ENCODE assay signal across 31 cellular contexts in the genomic region with DNA sequence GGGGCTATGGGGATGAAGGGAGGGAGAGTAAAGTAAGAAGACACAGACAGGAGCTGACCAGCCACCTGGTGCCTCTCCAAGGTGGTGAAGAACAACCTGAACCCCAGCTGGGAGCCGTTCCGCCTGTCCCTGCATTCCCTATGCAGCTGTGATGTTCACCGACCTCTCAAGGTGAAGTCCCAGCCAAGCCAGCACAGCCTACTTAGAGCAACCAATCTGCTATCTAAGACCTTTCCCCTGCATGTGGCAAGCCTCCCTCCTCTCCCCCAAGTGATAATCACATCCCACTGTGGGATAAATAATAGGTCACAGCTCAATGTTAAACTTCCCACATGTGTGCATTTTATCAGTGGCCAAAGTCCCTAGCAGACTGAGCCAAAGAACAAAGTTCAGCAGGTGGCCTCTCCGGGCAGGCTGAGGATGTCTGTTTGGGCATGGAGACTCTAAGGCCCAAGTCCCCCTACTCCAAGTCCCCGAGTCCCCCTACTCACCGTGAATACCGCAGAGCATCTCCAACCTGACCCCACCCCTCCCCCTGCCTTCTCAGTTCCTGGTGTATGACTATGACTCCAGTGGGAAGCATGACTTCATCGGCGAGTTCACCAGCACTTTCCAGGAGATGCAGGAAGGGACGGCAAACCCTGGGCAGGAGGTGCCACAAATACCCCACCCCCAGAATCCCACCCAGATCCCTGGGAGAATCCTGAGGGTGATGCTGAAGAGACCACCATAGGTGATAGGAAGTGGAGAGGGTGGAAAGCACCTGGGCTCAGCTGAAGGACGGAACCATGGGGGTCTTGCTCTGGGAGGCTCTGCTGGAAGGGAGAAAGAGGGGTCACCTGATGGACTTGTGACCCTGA. TPM values are rescaled to one million over a fixed set of nuclear protein-coding genes. Genes with fewer than 3 reads are reported as not detected.
DNase-seq lines count a peak whose midpoint lies in the region; ATAC-seq, FAIRE-seq and TF ChIP-seq lines count a peak whose summit lies in the region.
"Had no signal": no experiment of that assay in that cellular context is flagged by ENCODE, and none has a peak within 500 bp of the region (broad histone marks: within the 10 kb centered on the region; RNA-seq: fewer than 3 reads in every experiment).

No MANE protein-coding gene starts in this region.

- no peaks in the 10 kb centered on the region for H3K79me2 ChIP-seq in smooth muscle cell (ENCODE audit: low read depth)

- H3K9me3 ChIP-seq in duodenal mucosa (ENCODE audit: control insufficient read depth in 1 of 2, low read length in 2 of 2) (no peaks in the 10 kb centered on the region), smooth muscle cell (replicated peaks; ENCODE audit: low read depth) (no peaks in the 10 kb centered on the region), kidney (ENCODE audit: control insufficient read depth in 1 of 2, low read length in 2 of 2) (no peaks in the 10 kb centered on the region)
- H3K9me3 ChIP-seq: BLaER1, right atrium auricular region, suprapubic skin, vagina had no signal

- H3K27ac ChIP-seq in duodenal mucosa (ENCODE audit: low read depth, low read length) (peak overlapping the region; percentile 72), smooth muscle cell (ENCODE audit: low read depth) (no peak overlapping the region), kidney (ENCODE audit: low read depth in 2 of 2, low read length in 2 of 2) (no peak overlapping the region)
- H3K27ac ChIP-seq: BLaER1, right atrium auricular region, RWPE1, suprapubic skin, vagina had no signal

- H3K36me3 Mint-ChIP-seq in activated CD4-positive, alpha-beta T cell treated with anti-CD3 and anti-CD28 coated beads, Interleukin-2, amount 10 ng/mL, durations not matched to agents 7 days and 5 days (ENCODE audit: low read depth) = no peaks in the 10 kb centered on the region
- no peaks in the 10 kb centered on the region for H3K36me3 Mint-ChIP-seq in stimulated activated memory B cell treated with anti-CD40 and anti-IgM and Interleukin-4, amounts not matched to agents 10 μg/mL and 1 μg/mL and 100 μg/mL, for 72 hours
- H3K36me3 Mint-ChIP-seq: activated naive CD4-positive, alpha-beta T cell treated with anti-CD3 and anti-CD28 coated beads, Interleukin-2, amount 50 U/mL, for 24 hours had no signal

- H3K4me3 ChIP-seq in duodenal mucosa (ENCODE audit: low read depth in 1 of 2, low read length in 2 of 2) (peak overlapping the region; percentile 41 to 45), smooth muscle cell (no peak overlapping the region), kidney (ENCODE audit: low read length in 2 of 2) (no peak overlapping the region)
- H3K4me3 ChIP-seq: BLaER1, lung, right atrium auricular region, suprapubic skin, vagina had no signal

- H3K27me3 ChIP-seq in duodenal mucosa (ENCODE audit: control insufficient read depth in 1 of 2, insufficient read depth in 2 of 2, low read length in 2 of 2) (peaks cover 0 to 3% of the 10 kb centered on the region in 2 donors), smooth muscle cell (ENCODE audit: low read depth) (peaks cover 18% of the 10 kb centered on the region)
- H3K27me3 ChIP-seq: BLaER1, right atrium auricular region, vagina had no signal

- no peaks in the 10 kb centered on the region for H4K20me1 ChIP-seq in smooth muscle cell (ENCODE audit: low read depth)
- H4K20me1 ChIP-seq: BLaER1 had no signal

- peaks cover 20% of the 10 kb centered on the region for H3K4me1 Mint-ChIP-seq in activated CD4-positive, alpha-beta T cell treated with anti-CD3 and anti-CD28 coated beads, Interleukin-2, amount 10 ng/mL, durations not matched to agents 7 days and 5 days
- H3K4me1 Mint-ChIP-seq in stimulated activated memory B cell treated with anti-CD40 and anti-IgM and Interleukin-4, amounts not matched to agents 10 μg/mL and 1 μg/mL and 100 μg/mL, for 72 hours = peaks cover 40% of the 10 kb centered on the region

- 95% methylated on average over 11 of the region's 11 CpGs for WGBS in smooth muscle cell (ENCODE audit: low lambda C conversion rate)

- no peak for TF ChIP-seq CTCF in smooth muscle cell (IDR thresholded peaks at IDR 0.05; ENCODE audit: borderline replicate concordance, insufficient read depth, poor library complexity, severe bottlenecking)
- TF ChIP-seq CTCF in kidney (IDR thresholded peaks at IDR 0.05; ENCODE audit: borderline replicate concordance, extremely low read depth, insufficient read depth) = no peak

- H3K4me3 Mint-ChIP-seq in activated CD4-positive, alpha-beta T cell treated with anti-CD3 and anti-CD28 coated beads, Interleukin-2, amount 10 ng/mL, durations not matched to agents 7 days and 5 days = no peak overlapping the region
- no peak overlapping the region for H3K4me3 Mint-ChIP-seq in stimulated activated memory B cell treated with anti-CD40 and anti-IgM and Interleukin-4, amounts not matched to agents 10 μg/mL and 1 μg/mL and 100 μg/mL, for 72 hours
- H3K4me3 Mint-ChIP-seq: activated naive CD4-positive, alpha-beta T cell treated with anti-CD3 and anti-CD28 coated beads, Interleukin-2, amount 50 U/mL, for 24 hours; activated T-cell treated with anti-CD3 and anti-CD28 coated beads, Interleukin-2, amount 50 U/mL, for 72 hours; H9 had no signal

- H3K27me3 Mint-ChIP-seq in activated CD4-positive, alpha-beta T cell treated with anti-CD3 and anti-CD28 coated beads, Interleukin-2, amount 10 ng/mL, durations not matched to agents 7 days and 5 days = peaks cover 4% of the 10 kb centered on the region
- H3K27me3 Mint-ChIP-seq in stimulated activated memory B cell treated with anti-CD40 and anti-IgM and Interleukin-4, amounts not matched to agents 10 μg/mL and 1 μg/mL and 100 μg/mL, for 72 hours = no peaks in the 10 kb centered on the region
- H3K27me3 Mint-ChIP-seq: activated naive CD4-positive, alpha-beta T cell treated with anti-CD3 and anti-CD28 coated beads, Interleukin-2, amount 50 U/mL, for 24 hours had no signal

- H3K4me1 ChIP-seq in duodenal mucosa (ENCODE audit: control insufficient read depth in 1 of 2, insufficient read depth in 2 of 2, low read length in 2 of 2) (peaks cover 48 to 52% of the 10 kb centered on the region in 2 donors), smooth muscle cell (ENCODE audit: low read depth) (peaks cover 1% of the 10 kb centered on the region), kidney (ENCODE audit: control insufficient read depth in 1 of 2, insufficient read depth in 1 of 2, low read depth in 1 of 2, low read length in 2 of 2) (peaks cover 0 to 2% of the 10 kb centered on the region in 2 donors)

- no peak for FAIRE-seq in kidney (lab: Jason Lieb, UNC)
- FAIRE-seq: A204.1, astrocyte had no signal

- no peaks in the 10 kb centered on the region for H3K9me3 Mint-ChIP-seq in activated CD4-positive, alpha-beta T cell treated with anti-CD3 and anti-CD28 coated beads, Interleukin-2, amount 10 ng/mL, durations not matched to agents 7 days and 5 days
- no peaks in the 10 kb centered on the region for H3K9me3 Mint-ChIP-seq in stimulated activated memory B cell treated with anti-CD40 and anti-IgM and Interleukin-4, amounts not matched to agents 10 μg/mL and 1 μg/mL and 100 μg/mL, for 72 hours
- H3K9me3 Mint-ChIP-seq: activated naive CD4-positive, alpha-beta T cell treated with anti-CD3 and anti-CD28 coated beads, Interleukin-2, amount 50 U/mL, for 24 hours; activated T-cell treated with anti-CD3 and anti-CD28 coated beads, Interleukin-2, amount 50 U/mL, for 72 hours; H9 had no signal

- CTCF ChIA-PET in activated CD4-positive, alpha-beta T cell treated with anti-CD3 and anti-CD28 coated beads, Interleukin-2, amount 10 ng/mL, durations not matched to agents 7 days and 5 days (lab: Charles Lee) = interaction anchor here (1.1 to 2.1 kb wide), 5 partner anchors 10 to 105 kb away, joined by 3 to 8 read pairs (median 4); a partner anchor contains a TSS

- no peak overlapping the region for H3K4me2 ChIP-seq in smooth muscle cell
- H3K4me2 ChIP-seq: BLaER1 had no signal

- no peak overlapping the region for H2AFZ ChIP-seq in smooth muscle cell (ENCODE audit: low read depth)

- H3K36me3 ChIP-seq in duodenal mucosa (ENCODE audit: control insufficient read depth in 1 of 2, insufficient read depth in 2 of 2, low read length in 2 of 2) (no peaks in the 10 kb centered on the region), smooth muscle cell (ENCODE audit: low read depth) (no peaks in the 10 kb centered on the region), kidney (ENCODE audit: control insufficient read depth in 1 of 2, insufficient read depth in 2 of 2, low read length in 2 of 2) (no peaks in the 10 kb centered on the region)
- H3K36me3 ChIP-seq: BLaER1, right atrium auricular region, suprapubic skin, vagina had no signal

- POLR2A ChIA-PET in activated CD4-positive, alpha-beta T cell treated with anti-CD3 and anti-CD28 coated beads, Interleukin-2, amount 10 ng/mL, durations not matched to agents 7 days and 5 days (lab: Charles Lee) = no interaction called here

- DNase-seq in activated CD4-positive, alpha-beta T cell treated with anti-CD3 and anti-CD28 coated beads, Interleukin-2, amount 10 ng/mL, durations not matched to agents 7 days and 5 days = no peak
- DNase-seq in activated CD4-positive, alpha-beta T cell treated with anti-CD3 and anti-CD28 coated beads for 4 hours = no peak
- DNase-seq in smooth muscle cell (lab: John Stamatoyannopoulos, UW; ENCODE audit: unreplicated experiment) (no peak), kidney (no peak)
- DNase-seq: activated T-cell treated with anti-CD3 and anti-CD28 coated beads, Interleukin-2, amount 50 U/mL, for 72 hours; Calu3; effector CD4-positive, alpha-beta T cell; EL; foreskin melanocyte; H9; hippocampal formation; KG1; NCI-H1048; NCI-H2081 treated with DMSO at 0.1 percent for 48 hours; NCI-H446 treated with DMSO at 0.1 percent for 48 hours; stimulated activated CD4-positive, alpha-beta T cell treated with anti-CD3 and anti-CD28 coated beads, Interleukin-15, amount 100 ng/mL, for 24 hours; T1000 had no signal

- intact Hi-C loops in kidney (cut with DNase I) = no loop called here

- H3K27ac Mint-ChIP-seq in activated CD4-positive, alpha-beta T cell treated with anti-CD3 and anti-CD28 coated beads, Interleukin-2, amount 10 ng/mL, durations not matched to agents 7 days and 5 days = peak overlapping the region; percentile 85
- H3K27ac Mint-ChIP-seq in stimulated activated memory B cell treated with anti-CD40 and anti-IgM and Interleukin-4, amounts not matched to agents 10 μg/mL and 1 μg/mL and 100 μg/mL, for 72 hours = peak overlapping the region; percentile 22
- H3K27ac Mint-ChIP-seq: activated naive CD4-positive, alpha-beta T cell treated with anti-CD3 and anti-CD28 coated beads, Interleukin-2, amount 50 U/mL, for 24 hours; activated T-cell treated with anti-CD3 and anti-CD28 coated beads, Interleukin-2, amount 50 U/mL, for 72 hours; H9 had no signal

- H3F3A ChIP-seq in smooth muscle cell (ENCODE audit: low read depth) = no peaks in the 10 kb centered on the region

- H3K9ac ChIP-seq in duodenal mucosa (ENCODE audit: low read depth in 1 of 2, low read length in 2 of 2) (peak overlapping the region; percentile 48 to 51), smooth muscle cell (ENCODE audit: low read depth) (no peak overlapping the region), kidney (ENCODE audit: low read length in 2 of 2) (no peak overlapping the region)
- H3K9ac ChIP-seq: BLaER1 had no signal

- ATAC-seq in stimulated activated memory B cell treated with anti-CD40 and anti-IgM and Interleukin-4, amounts not matched to agents 10 μg/mL and 1 μg/mL and 100 μg/mL, for 72 hours = peak; percentile 7
- ATAC-seq: activated T-cell treated with anti-CD3 and anti-CD28 coated beads, Interleukin-2, amount 50 U/mL, for 72 hours; SK-N-SH treated with all-trans-retinoic acid at 6 μM for 48 hours had no signal

RNA-seq across cellular contexts. Expression of a gene that starts 3.5 kb away (rescaled TPM):
- total RNA-seq in activated CD4-positive, alpha-beta T cell treated with anti-CD3 and anti-CD28 coated beads, Interleukin-2, amount 10 ng/mL, durations not matched to agents 7 days and 5 days = not detected
- total RNA-seq in smooth muscle cell = not detected in 2 replicates
- polyA plus RNA-seq in smooth muscle cell = not detected in 2 replicates
- total RNA-seq in kidney = 0.19 TPM
- polyA plus RNA-seq in kidney (ENCODE audit: insufficient read depth, low read depth, low replicate concordance) = 3.4 TPM
- total RNA-seq: activated CD8-positive, alpha-beta memory T cell treated with anti-CD3 and anti-CD28 coated beads for 36 hours; astrocyte; Calu3; H9; lung; osteoblast; suprapubic skin; vagina had no signal
- polyA plus RNA-seq: lung had no signal

RNA-seq across cellular contexts. Expression of a gene that starts 19.3 kb away (rescaled TPM):
- 10 to 100 TPM; 57.4 to 60.3 TPM for total RNA-seq in activated CD4-positive, alpha-beta T cell treated with anti-CD3 and anti-CD28 coated beads, Interleukin-2, amount 10 ng/mL, durations not matched to agents 7 days and 5 days
- total RNA-seq in smooth muscle cell = 21.5 and 25.6 TPM in 2 replicates
- 40.4 and 46.1 TPM in 2 replicates for polyA plus RNA-seq in smooth muscle cell
- 36.1 TPM for total RNA-seq in kidney
- 140 TPM for polyA plus RNA-seq in kidney (ENCODE audit: insufficient read depth, low read depth, low replicate concordance)

RNA-seq across cellular contexts. Expression of a gene that starts 23.0 kb away (rescaled TPM):
- total RNA-seq in activated CD4-positive, alpha-beta T cell treated with anti-CD3 and anti-CD28 coated beads, Interleukin-2, amount 10 ng/mL, durations not matched to agents 7 days and 5 days = 1 to 10 TPM in 1 of 2 experiments, under 1 TPM in 1; 0.83 to 1.1 TPM
- total RNA-seq in smooth muscle cell = 0.04 TPM in 1 of 2 replicates, not detected in the other
- 0.11 TPM in 1 of 2 replicates, not detected in the other for polyA plus RNA-seq in smooth muscle cell
- total RNA-seq in kidney = 1.4 TPM
- 1.5 TPM for polyA plus RNA-seq in kidney (ENCODE audit: insufficient read depth, low read depth, low replicate concordance)
- total RNA-seq: osteoblast, right atrium auricular region had no signal

RNA-seq across cellular contexts. Expression of a gene that starts 39.7 kb away (rescaled TPM):
- total RNA-seq in activated CD4-positive, alpha-beta T cell treated with anti-CD3 and anti-CD28 coated beads, Interleukin-2, amount 10 ng/mL, durations not matched to agents 7 days and 5 days = 100 to 1,000 TPM; 106 to 116 TPM
- total RNA-seq in smooth muscle cell = 43.6 and 46.1 TPM in 2 replicates
- 31.8 and 39.3 TPM in 2 replicates for polyA plus RNA-seq in smooth muscle cell
- total RNA-seq in kidney = 81.1 TPM
- 69.4 TPM for polyA plus RNA-seq in kidney (ENCODE audit: insufficient read depth, low read depth, low replicate concordance)

RNA-seq across cellular contexts. Expression of a gene that starts 39.9 kb away (rescaled TPM):
- 1 to 10 TPM; 3.1 to 3.3 TPM for total RNA-seq in activated CD4-positive, alpha-beta T cell treated with anti-CD3 and anti-CD28 coated beads, Interleukin-2, amount 10 ng/mL, durations not matched to agents 7 days and 5 days
- total RNA-seq in smooth muscle cell (0.18 and 1.9 TPM in 2 replicates), kidney (4.9 TPM)
- polyA plus RNA-seq in smooth muscle cell (1.3 and 2.6 TPM in 2 replicates), kidney (ENCODE audit: insufficient read depth, low read depth, low replicate concordance) (5.5 TPM)

Comparison
In these comparisons a context has a peak if more than half of its experiments do, and no peak if none do; other contexts are left out.
1. H3K4me3 ChIP-seq: peak in duodenal mucosa (2 of 2); none in smooth muscle cell (single experiment) and kidney (0 of 2).
2. H3K9ac ChIP-seq: peak in duodenal mucosa (2 of 2); none in smooth muscle cell (single experiment) and kidney (0 of 2).